In the genomic region with DNA sequence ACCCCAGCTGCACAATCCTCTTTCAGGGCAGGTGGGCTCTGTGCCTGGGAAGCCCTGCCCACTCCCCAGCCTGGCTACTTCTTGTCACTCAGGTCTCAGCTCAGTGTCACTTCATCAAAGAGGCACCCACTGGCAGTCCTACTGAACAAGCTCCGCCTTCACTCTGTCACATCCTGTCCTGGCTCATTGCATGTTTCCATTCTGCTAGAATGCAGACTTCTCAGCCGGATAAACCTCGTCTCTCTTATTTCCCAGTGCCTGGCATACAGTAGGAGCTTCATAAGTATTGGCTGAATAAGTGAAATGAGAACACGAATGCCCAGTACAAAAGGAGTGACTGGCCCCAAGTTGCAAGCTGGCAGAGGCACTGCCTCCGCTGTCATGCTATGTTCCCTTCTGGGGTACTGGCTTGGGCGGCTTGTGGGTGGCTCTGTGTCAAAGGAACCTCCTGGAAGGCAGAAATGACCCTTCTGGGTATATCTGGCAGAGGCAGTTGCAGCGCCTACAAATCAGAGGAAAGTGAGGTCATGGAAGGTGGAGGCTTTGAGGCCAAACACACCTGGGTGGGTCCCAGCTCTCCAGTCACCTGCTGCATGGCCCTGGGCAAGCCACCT, we compare ENCODE assay signal across 1 cellular context.
TF ChIP-seq lines count a peak whose summit lies in the region.

No MANE protein-coding gene starts in this region.

TF ChIP-seq in SK-N-SH, 30 proteins besides CTCF, POLR2A, EP300 and RAD21 (continued from another document):
- TF ChIP-seq, protein P1, sequence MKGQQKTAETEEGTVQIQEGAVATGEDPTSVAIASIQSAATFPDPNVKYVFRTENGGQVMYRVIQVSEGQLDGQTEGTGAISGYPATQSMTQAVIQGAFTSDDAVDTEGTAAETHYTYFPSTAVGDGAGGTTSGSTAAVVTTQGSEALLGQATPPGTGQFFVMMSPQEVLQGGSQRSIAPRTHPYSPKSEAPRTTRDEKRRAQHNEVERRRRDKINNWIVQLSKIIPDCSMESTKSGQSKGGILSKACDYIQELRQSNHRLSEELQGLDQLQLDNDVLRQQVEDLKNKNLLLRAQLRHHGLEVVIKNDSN (IDR thresholded peaks at IDR 0.05; ENCODE audit: borderline replicate concordance, low read depth): no peak
- TF ChIP-seq, protein P2, sequence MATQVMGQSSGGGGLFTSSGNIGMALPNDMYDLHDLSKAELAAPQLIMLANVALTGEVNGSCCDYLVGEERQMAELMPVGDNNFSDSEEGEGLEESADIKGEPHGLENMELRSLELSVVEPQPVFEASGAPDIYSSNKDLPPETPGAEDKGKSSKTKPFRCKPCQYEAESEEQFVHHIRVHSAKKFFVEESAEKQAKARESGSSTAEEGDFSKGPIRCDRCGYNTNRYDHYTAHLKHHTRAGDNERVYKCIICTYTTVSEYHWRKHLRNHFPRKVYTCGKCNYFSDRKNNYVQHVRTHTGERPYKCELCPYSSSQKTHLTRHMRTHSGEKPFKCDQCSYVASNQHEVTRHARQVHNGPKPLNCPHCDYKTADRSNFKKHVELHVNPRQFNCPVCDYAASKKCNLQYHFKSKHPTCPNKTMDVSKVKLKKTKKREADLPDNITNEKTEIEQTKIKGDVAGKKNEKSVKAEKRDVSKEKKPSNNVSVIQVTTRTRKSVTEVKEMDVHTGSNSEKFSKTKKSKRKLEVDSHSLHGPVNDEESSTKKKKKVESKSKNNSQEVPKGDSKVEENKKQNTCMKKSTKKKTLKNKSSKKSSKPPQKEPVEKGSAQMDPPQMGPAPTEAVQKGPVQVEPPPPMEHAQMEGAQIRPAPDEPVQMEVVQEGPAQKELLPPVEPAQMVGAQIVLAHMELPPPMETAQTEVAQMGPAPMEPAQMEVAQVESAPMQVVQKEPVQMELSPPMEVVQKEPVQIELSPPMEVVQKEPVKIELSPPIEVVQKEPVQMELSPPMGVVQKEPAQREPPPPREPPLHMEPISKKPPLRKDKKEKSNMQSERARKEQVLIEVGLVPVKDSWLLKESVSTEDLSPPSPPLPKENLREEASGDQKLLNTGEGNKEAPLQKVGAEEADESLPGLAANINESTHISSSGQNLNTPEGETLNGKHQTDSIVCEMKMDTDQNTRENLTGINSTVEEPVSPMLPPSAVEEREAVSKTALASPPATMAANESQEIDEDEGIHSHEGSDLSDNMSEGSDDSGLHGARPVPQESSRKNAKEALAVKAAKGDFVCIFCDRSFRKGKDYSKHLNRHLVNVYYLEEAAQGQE (IDR thresholded peaks at IDR 0.05; ENCODE audit: low read depth, low read length): no peak
